1 cellular context compared by ENCODE assay signal in genomic region chr1:237012361-237012760, GRCh38.
TF ChIP-seq lines count a peak whose summit lies in the region.

No MANE protein-coding gene starts in this region.

TF ChIP-seq in K562, 482 proteins besides CTCF, POLR2A, EP300 and RAD21:
- TF ChIP-seq ZSCAN32 (CRISPR knock-in tag; IDR thresholded peaks at IDR 0.05) (no peak), SAFB2 (IDR thresholded peaks at IDR 0.05; ENCODE audit: borderline replicate concordance, low read depth, low read length, severe bottlenecking) (no peak), ZNF512 (tag; IDR thresholded peaks at IDR 0.05) (peak; percentile 74), TFAP4 (CRISPR knock-in tag; IDR thresholded peaks at IDR 0.05; ENCODE audit: borderline replicate concordance) (no peak)
